Comparison of ENCODE assay signal across 21 cellular contexts in genomic region chr18:72742002-72742401, GRCh38.
"Had no signal": no experiment of that assay in that cellular context is flagged by ENCODE, and none has a peak within 500 bp of the region (broad histone marks: within the 10 kb centered on the region; RNA-seq: fewer than 3 reads in every experiment).

No MANE protein-coding gene starts in this region.

- DNase-seq: activated CD4-positive, CD25-positive, alpha-beta regulatory T cell; activated effector memory CD4-positive, alpha-beta T cell treated with Interleukin-2 at 50 U/mL for 16 hours; activated T-cell treated with anti-CD3 and anti-CD28 coated beads, Interleukin-2, amount 50 U/mL, for 24 hours; amniotic stem cell; brain microvascular endothelial cell; dorsolateral prefrontal cortex; esophagus squamous epithelium; foreskin fibroblast; kidney; mucosa of descending colon; sigmoid colon; stimulated activated CD4-positive, alpha-beta T cell treated with anti-CD3 and anti-CD28 coated beads, Interleukin-4, amount 100 ng/mL, for 1 hour; stimulated activated CD8-positive, alpha-beta memory T cell treated with anti-CD3 and anti-CD28 coated beads, Interleukin-4, amount 100 ng/mL, for 48 hours; stimulated activated naive CD8-positive, alpha-beta T cell treated with anti-CD3 and anti-CD28 coated beads, Interleukin-15, Interleukin-2, amounts not matched to agents 100 U/mL and 50 U/mL, for 24 hours; T-helper 2 cell; upper lobe of left lung had no signal

- H3K4me3 Mint-ChIP-seq: activated naive CD4-positive, alpha-beta T cell treated with anti-CD3 and anti-CD28 coated beads, Interleukin-2, amount 50 U/mL, for 24 hours; activated T-cell treated with anti-CD3 and anti-CD28 coated beads, Interleukin-2, amount 50 U/mL, for 24 hours; natural killer cell treated with Interleukin-12 subunit alpha and Interleukin-12 subunit beta and Interleukin-15 and Interleukin-18, amount 100 ng/mL, for 72 hours had no signal

- H3K9me3 ChIP-seq: esophagus squamous epithelium, mucosa of descending colon, prostate gland, sigmoid colon, upper lobe of left lung had no signal

- H3K27ac Mint-ChIP-seq: activated T-cell treated with anti-CD3 and anti-CD28 coated beads, Interleukin-2, amount 50 U/mL, for 24 hours; natural killer cell treated with Interleukin-12 subunit alpha and Interleukin-12 subunit beta and Interleukin-15 and Interleukin-18, amount 100 ng/mL, for 72 hours had no signal

- H3K4me1 ChIP-seq: esophagus squamous epithelium, prostate gland, sigmoid colon, upper lobe of left lung had no signal

- H3K36me3 ChIP-seq: brain microvascular endothelial cell, esophagus squamous epithelium, prostate gland, sigmoid colon, upper lobe of left lung had no signal

- H3K36me3 Mint-ChIP-seq: activated naive CD4-positive, alpha-beta T cell treated with anti-CD3 and anti-CD28 coated beads, Interleukin-2, amount 50 U/mL, for 24 hours; natural killer cell treated with Interleukin-12 subunit alpha and Interleukin-12 subunit beta and Interleukin-15 and Interleukin-18, amount 100 ng/mL, for 72 hours had no signal

- H3K27me3 Mint-ChIP-seq: activated naive CD4-positive, alpha-beta T cell treated with anti-CD3 and anti-CD28 coated beads, Interleukin-2, amount 50 U/mL, for 24 hours; activated T-cell treated with anti-CD3 and anti-CD28 coated beads, Interleukin-2, amount 50 U/mL, for 24 hours; natural killer cell treated with Interleukin-12 subunit alpha and Interleukin-12 subunit beta and Interleukin-15 and Interleukin-18, amount 100 ng/mL, for 72 hours had no signal

- H3K4me3 ChIP-seq: dorsolateral prefrontal cortex, esophagus squamous epithelium, lung, mucosa of descending colon, prostate gland, sigmoid colon, upper lobe of left lung had no signal

- H3K27me3 ChIP-seq: brain microvascular endothelial cell, dorsolateral prefrontal cortex, esophagus squamous epithelium, sigmoid colon, upper lobe of left lung had no signal

- ATAC-seq: mucosa of descending colon; natural killer cell treated with Interleukin-12 subunit alpha and Interleukin-12 subunit beta and Interleukin-15 and Interleukin-18, amount 100 ng/mL, for 72 hours; SK-N-SH treated with all-trans-retinoic acid at 6 μM for 48 hours; stimulated activated naive CD8-positive, alpha-beta T cell treated with anti-CD3 and anti-CD28 coated beads, Interleukin-15, Interleukin-2, amounts not matched to agents 100 U/mL and 50 U/mL, for 24 hours had no signal

- H3K9me3 Mint-ChIP-seq: activated naive CD4-positive, alpha-beta T cell treated with anti-CD3 and anti-CD28 coated beads, Interleukin-2, amount 50 U/mL, for 24 hours; activated T-cell treated with anti-CD3 and anti-CD28 coated beads, Interleukin-2, amount 50 U/mL, for 24 hours had no signal

- H3K27ac ChIP-seq: brain microvascular endothelial cell, dorsolateral prefrontal cortex, esophagus squamous epithelium, prostate gland, sigmoid colon, upper lobe of left lung had no signal

- H3K4me1 Mint-ChIP-seq: activated naive CD4-positive, alpha-beta T cell treated with anti-CD3 and anti-CD28 coated beads, Interleukin-2, amount 50 U/mL, for 24 hours had no signal
